In the genomic region with DNA sequence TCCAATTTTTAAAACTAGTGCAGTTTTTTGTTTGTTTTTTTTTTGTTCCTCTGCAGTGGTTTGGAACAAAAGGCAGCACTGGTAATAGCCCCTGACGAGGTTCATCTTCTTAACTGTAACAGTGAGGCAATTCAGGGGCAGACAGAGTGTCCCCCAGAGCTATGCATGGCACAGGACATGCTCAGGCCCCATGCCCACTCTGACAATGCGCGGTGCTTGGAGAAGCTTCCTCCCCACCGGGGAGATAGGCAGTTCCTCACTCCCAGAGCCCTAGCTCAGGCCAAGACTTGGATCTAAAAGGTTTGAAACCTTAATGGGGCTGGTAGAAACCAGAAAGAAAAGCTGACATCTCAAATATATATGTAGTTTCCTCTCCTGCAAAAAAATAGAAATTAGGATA, we compare ENCODE assay signal across 8 cellular contexts.
"Had no signal": no experiment of that assay in that cellular context is flagged by ENCODE, and none has a peak within 500 bp of the region (broad histone marks: within the 10 kb centered on the region; RNA-seq: fewer than 3 reads in every experiment).

No MANE protein-coding gene starts in this region.

- H3K4me3 ChIP-seq: GM23248, HAP-1, K562 had no signal

- DNase-seq: GM23248, GOT3, H7, HFFc6, IMR-90, KG1 had no signal

- H3K36me3 ChIP-seq: HAP-1 had no signal

- H3K4me1 ChIP-seq: HAP-1 had no signal

- H3K9me3 ChIP-seq: HAP-1 had no signal

- ATAC-seq: K562 had no signal

- H3K27ac ChIP-seq: GM23248 had no signal
